8 cellular contexts compared by ENCODE assay signal in genomic region chr14:64549805-64550538, GRCh38. TPM values are rescaled to one million over a fixed set of nuclear protein-coding genes. Genes with fewer than 3 reads are reported as not detected.
DNase-seq lines count a peak whose midpoint lies in the region; ATAC-seq lines count a peak whose summit lies in the region.

PPP1R36 (plus strand) TSS chr14:64549961; CDS start chr14:64549998, 37 bp downstream.

- H3K4ac ChIP-seq in trophoblast cell (ENCODE audit: low read depth, low read length) = peak within 1 kb of the TSS; percentile 1

- peaks cover 14% of the 10 kb centered on the region for H3K4me1 Mint-ChIP-seq in activated T-cell treated with anti-CD3 and anti-CD28 coated beads, Interleukin-2, amount 50 U/mL, for 72 hours (ENCODE audit: low read depth)

- peak within 1 kb of the TSS; percentile 28 for H3K9ac ChIP-seq in trophoblast cell (ENCODE audit: low read length)

- peak within 1 kb of the TSS; percentile 8 for H3K18ac ChIP-seq in trophoblast cell (ENCODE audit: low read length)

- intact Hi-C loops in Right ventricle myocardium superior (cut with DNase I) = no loop called here

- H3K27ac Mint-ChIP-seq in activated T-cell treated with anti-CD3 and anti-CD28 coated beads, Interleukin-2, amount 50 U/mL, for 72 hours = peak within 1 kb of the TSS; percentile 62

- H3K36me3 Mint-ChIP-seq in activated T-cell treated with anti-CD3 and anti-CD28 coated beads, Interleukin-2, amount 50 U/mL, for 72 hours (ENCODE audit: insufficient read depth in 2 of 2) = peaks cover 0 to 2% of the 10 kb centered on the region in 2 donors

- H3K9me3 Mint-ChIP-seq in activated T-cell treated with anti-CD3 and anti-CD28 coated beads, Interleukin-2, amount 50 U/mL, for 72 hours = no peaks in the 10 kb centered on the region

- peak within 1 kb of the TSS; percentile 56 for H2BK120ac ChIP-seq in trophoblast cell (ENCODE audit: insufficient read depth, low read length, poor library complexity)

- WGBS in trophoblast cell (ENCODE audit: extremely low coverage, insufficient coverage, insufficient read length) = no CpG with 5 or more reads among the region's 50 CpGs

- H4K12ac ChIP-seq in trophoblast cell (ENCODE audit: low read depth, low read length) = peak within 1 kb of the TSS; percentile 6

- peak; percentile 78 for ATAC-seq in GM18868 (IDR thresholded peaks at IDR 0.05; ENCODE audit: unreplicated experiment)
- ATAC-seq in activated T-cell treated with anti-CD3 and anti-CD28 coated beads, Interleukin-2, amount 50 U/mL, for 72 hours (replicated peaks in 1 of 2) = peak; percentile 97 to 99
- ATAC-seq in Right ventricle myocardium superior (ENCODE audit: poor library complexity) = peak; percentile 93
- no peak for ATAC-seq in GM18870 (IDR thresholded peaks at IDR 0.05; ENCODE audit: unreplicated experiment)
- ATAC-seq in HG03175 (IDR thresholded peaks at IDR 0.05; ENCODE audit: unreplicated experiment) = no peak

- H2BK5ac ChIP-seq in trophoblast cell (ENCODE audit: low read depth, low read length, poor library complexity) = peak within 1 kb of the TSS; percentile 35

- H3K36me3 ChIP-seq in trophoblast cell (ENCODE audit: control insufficient read depth in 1 of 2, insufficient read depth in 2 of 2, low read length in 2 of 2) = no peaks in the 10 kb centered on the region

- H3K4me3 Mint-ChIP-seq in activated T-cell treated with anti-CD3 and anti-CD28 coated beads, Interleukin-2, amount 50 U/mL, for 72 hours = peak within 1 kb of the TSS; percentile 67 to 69

- peaks cover 3% of the 10 kb centered on the region for H3K79me2 ChIP-seq in trophoblast cell (ENCODE audit: control insufficient read depth, insufficient read depth, low read length, poor library complexity)

- H3K27me3 ChIP-seq in trophoblast cell (ENCODE audit: insufficient read depth, low read length) = no peaks in the 10 kb centered on the region

- peaks cover 27% of the 10 kb centered on the region for H3K27me3 Mint-ChIP-seq in activated T-cell treated with anti-CD3 and anti-CD28 coated beads, Interleukin-2, amount 50 U/mL, for 72 hours (ENCODE audit: low read depth)

- H3K4me3 ChIP-seq in trophoblast cell (ENCODE audit: low read depth, low read length) = peak within 1 kb of the TSS; percentile 63

- no peak within 1 kb of the TSS for H3K27ac ChIP-seq in trophoblast cell (ENCODE audit: low read depth, low read length)

- no peak within 1 kb of the TSS for H2AK5ac ChIP-seq in trophoblast cell (ENCODE audit: low read length)

- H3K79me1 ChIP-seq in trophoblast cell (ENCODE audit: low read length) = peaks cover 5% of the 10 kb centered on the region

- no peak within 1 kb of the TSS for H3K23ac ChIP-seq in trophoblast cell (ENCODE audit: low read length)

- H3K4me2 ChIP-seq in trophoblast cell (ENCODE audit: low read length) = peak within 1 kb of the TSS; percentile 81

- H2AFZ ChIP-seq in trophoblast cell (ENCODE audit: insufficient read depth, low read length, poor library complexity) = peak within 1 kb of the TSS; percentile 79

- H3K4me1 ChIP-seq in trophoblast cell (ENCODE audit: control insufficient read depth in 1 of 2, insufficient read depth in 2 of 2, low read length in 2 of 2) = peaks cover 4 to 13% of the 10 kb centered on the region in 2 experiments

- peak within 1 kb of the TSS; percentile 63 for H4K8ac ChIP-seq in trophoblast cell (ENCODE audit: low read depth, low read length)

- H3K9me3 ChIP-seq in trophoblast cell (ENCODE audit: insufficient read depth, low read depth, low read length) = no peaks in the 10 kb centered on the region

- H3K14ac ChIP-seq in trophoblast cell (ENCODE audit: low read length) = peak within 1 kb of the TSS; percentile 75

- H2BK12ac ChIP-seq in trophoblast cell (ENCODE audit: low read length) = peak within 1 kb of the TSS; percentile 63

- H4K91ac ChIP-seq in trophoblast cell (ENCODE audit: low read depth, low read length) = peak within 1 kb of the TSS; percentile 69

- DNase-seq in NCI-H2107 (lab: John Stamatoyannopoulos, UW) (peak; percentile 65), Right ventricle myocardium superior (peak; percentile 67), trophoblast cell (peak; percentile 73 to 84), dedifferentiated amniotic fluid mesenchymal stem cell (ENCODE audit: extremely low spot score) (no peak)
- DNase-seq in activated T-cell treated with anti-CD3 and anti-CD28 coated beads, Interleukin-2, amount 50 U/mL, for 72 hours = peak; percentile 60 to 64

RNA-seq across cellular contexts. Expression of gene PPP1R36, which starts in this region (rescaled TPM):
- total RNA-seq in activated T-cell treated with anti-CD3 and anti-CD28 coated beads, Interleukin-2, amount 50 U/mL, for 72 hours = under 1 TPM in 1 of 2 donors, not detected in 1; 0.16 TPM
- total RNA-seq in Right ventricle myocardium superior = 0.19 TPM
- 0.97 and 0.99 TPM in 2 replicates for polyA plus RNA-seq in trophoblast cell (2013)

Comparison
In these comparisons a context has a peak if more than half of its experiments do, and no peak if none do; other contexts are left out.
1. Peak in DNase-seq and ATAC-seq in activated T-cell treated with anti-CD3 and anti-CD28 coated beads, Interleukin-2, amount 50 U/mL, for 72 hours; RNA of the gene not detected or under 1 TPM.
2. Peak in DNase-seq and ATAC-seq in Right ventricle myocardium superior; RNA of the gene not detected or under 1 TPM.